1 cellular context compared by ENCODE assay signal in genomic region chr2:197759625-197760292, GRCh38.
TF ChIP-seq lines count a peak whose summit lies in the region.

No MANE protein-coding gene starts in this region.

TF ChIP-seq in WTC11, 78 proteins besides CTCF, POLR2A, EP300 and RAD21:
- TF ChIP-seq FOXP4 (CRISPR knock-in tag; IDR thresholded peaks at IDR 0.05) = no peak
- no peak for TF ChIP-seq CBFB (CRISPR knock-in tag; IDR thresholded peaks at IDR 0.05; ENCODE audit: low read depth)
- TF ChIP-seq ZBTB43 (CRISPR knock-in tag; IDR thresholded peaks at IDR 0.05) = no peak
- no peak for TF ChIP-seq CDX4 (CRISPR knock-in tag; IDR thresholded peaks at IDR 0.05; ENCODE audit: borderline replicate concordance)
- no peak for TF ChIP-seq ZNF317 (CRISPR knock-in tag; IDR thresholded peaks at IDR 0.05; ENCODE audit: borderline replicate concordance, low read depth)
- TF ChIP-seq TCF7 (CRISPR knock-in tag; IDR thresholded peaks at IDR 0.05; ENCODE audit: low read depth) = no peak
- TF ChIP-seq NFE2L1 (CRISPR knock-in tag; IDR thresholded peaks at IDR 0.05) = no peak
- TF ChIP-seq SMAD3 (CRISPR knock-in tag; IDR thresholded peaks at IDR 0.05; ENCODE audit: borderline replicate concordance) = no peak
- TF ChIP-seq ZNF281 (CRISPR knock-in tag; IDR thresholded peaks at IDR 0.05) = no peak
- no peak for TF ChIP-seq ATF6 (CRISPR knock-in tag; IDR thresholded peaks at IDR 0.05)
- no peak for TF ChIP-seq USF1 (CRISPR knock-in tag; IDR thresholded peaks at IDR 0.05)
- TF ChIP-seq ZNF263 (CRISPR knock-in tag; IDR thresholded peaks at IDR 0.05; ENCODE audit: low read depth) = no peak
- no peak for TF ChIP-seq GABPB1 (CRISPR knock-in tag; IDR thresholded peaks at IDR 0.05)
TF ChIP-seq in WTC11: peak in this region for 0.
